8 cellular contexts compared by ENCODE assay signal in genomic region chr12:57461904-57462306, GRCh38. TPM values are rescaled to one million over a fixed set of nuclear protein-coding genes. Genes with fewer than 3 reads are reported as not detected.
A peak's percentile ranks its signal among the peaks of the same experiment; 100 is the strongest.
DNase-seq lines count a peak whose midpoint lies in the region; ATAC-seq and TF ChIP-seq lines count a peak whose summit lies in the region.

No MANE protein-coding gene starts in this region.

- H3K4me3 ChIP-seq in BJ (ENCODE audit: low read depth, low read length): peak overlapping the region; percentile 67
- H3K4me3 ChIP-seq in cardiac fibroblast (replicated peaks in 1 of 2; ENCODE audit: low read depth in 2 of 2, low read length in 2 of 2): peak overlapping the region; percentile 63 to 66
- H3K4me3 ChIP-seq in mucosa of rectum (ENCODE audit: low read length in 2 of 2): peak overlapping the region; percentile 64 to 82

- H3K36me3 ChIP-seq in BJ (ENCODE audit: control insufficient read depth, insufficient read depth, low read length) (no peaks in the 10 kb centered on the region; the same call in 1 of the 2 replicates), mucosa of rectum (ENCODE audit: control insufficient read depth in 2 of 2, insufficient read depth in 2 of 2, low read length in 2 of 2) (no peaks in the 10 kb centered on the region)

- CTCF ChIA-PET in BJ (lab: Yijun Ruan, JAX): interaction anchor here (0.5 to 16.7 kb wide), 17 partner anchors 7 to 248 kb away, joined by 3 to 411 read pairs (median 4); partner anchors contain the start of genes ARHGAP9, DDIT3, INHBE and MBD6

- H3K27me3 ChIP-seq in BJ (ENCODE audit: control insufficient read depth, insufficient read depth, low read length): no peaks in the 10 kb centered on the region
- H3K27me3 ChIP-seq in mucosa of rectum (ENCODE audit: control insufficient read depth in 2 of 2, insufficient read depth in 2 of 2, low read length in 2 of 2): peaks cover 7 to 10% of the 10 kb centered on the region in 2 donors

- H3K9me3 ChIP-seq in mucosa of rectum (ENCODE audit: control insufficient read depth in 2 of 2, low read length in 2 of 2): no peaks in the 10 kb centered on the region

- no peak for TF ChIP-seq CTCF in BJ (IDR thresholded peaks at IDR 0.05; ENCODE audit: insufficient read depth, low read depth, low read length)
- TF ChIP-seq CTCF in cardiac fibroblast (IDR thresholded peaks at IDR 0.05; ENCODE audit: low read depth, low read length): no peak

- H3K9ac ChIP-seq in mucosa of rectum (ENCODE audit: low read depth in 1 of 2, low read length in 2 of 2): peak overlapping the region; percentile 48 to 81

- H3K27ac ChIP-seq in mucosa of rectum (ENCODE audit: low read depth in 2 of 2, low read length in 2 of 2): peak overlapping the region; percentile 82 to 91

- ATAC-seq in GM18498 (IDR thresholded peaks at IDR 0.05; ENCODE audit: unreplicated experiment): no peak
- ATAC-seq in HG02642 (IDR thresholded peaks at IDR 0.05; ENCODE audit: poor library complexity, unreplicated experiment): no peak
- no peak for ATAC-seq in GM18502 (IDR thresholded peaks at IDR 0.05; ENCODE audit: poor library complexity, unreplicated experiment)

- peaks cover 23 to 32% of the 10 kb centered on the region in 2 donors for H3K4me1 ChIP-seq in mucosa of rectum (ENCODE audit: control insufficient read depth in 2 of 2, insufficient read depth in 2 of 2, low read length in 2 of 2)

- POLR2A ChIA-PET in BJ (lab: Charles Lee): interaction anchor here (0.6 kb wide), 1 partner anchor 153 kb away, joined by 6 read pairs; no protein-coding TSS in a partner anchor

- DNase-seq in BJ (ENCODE audit: low read depth) (no peak), KBM-7 (peak; percentile 20), cardiac fibroblast (ENCODE audit: low read depth in 2 of 2) (peak in 1 of 2 donors; percentile 17), ureter (ENCODE audit: low spot score) (no peak)

- in situ Hi-C loops in KBM-7 (cut with MboI; ENCODE audit: low pct_unique_long_range_greater_than_20kb, low sequenced_read_pairs): no loop called here

RNA-seq across cellular contexts. Expression of gene GLI1, which starts 2.3 kb away (rescaled TPM):
- 5.9 and 9.0 TPM in 2 replicates for polyA plus RNA-seq in BJ (2011; rRNA removed)
- polyA minus RNA-seq in BJ (2011; rRNA and poly(A)+ RNA removed): 6.7 and 11.8 TPM in 2 replicates
- 4.2 TPM for total RNA-seq in ureter

RNA-seq across cellular contexts. Expression of gene INHBE, which starts 6.8 kb away (rescaled TPM):
- polyA plus RNA-seq in BJ (2011; rRNA removed): 23.1 and 23.9 TPM in 2 replicates
- 9.0 and 24.1 TPM in 2 replicates for polyA minus RNA-seq in BJ (2011; rRNA and poly(A)+ RNA removed)
- 0.23 TPM for total RNA-seq in ureter

RNA-seq across cellular contexts. Expression of gene ARHGAP9, which starts 17.8 kb away (rescaled TPM):
- 0.98 and 1.0 TPM in 2 replicates for polyA plus RNA-seq in BJ (2011; rRNA removed)
- 0.51 and 0.66 TPM in 2 replicates for polyA minus RNA-seq in BJ (2011; rRNA and poly(A)+ RNA removed)
- 10.0 TPM for total RNA-seq in ureter

RNA-seq across cellular contexts. Expression of gene MARS1, which starts 26.0 kb away (rescaled TPM):
- polyA plus RNA-seq in BJ (2011; rRNA removed): 280 and 378 TPM in 2 replicates
- polyA minus RNA-seq in BJ (2011; rRNA and poly(A)+ RNA removed): 225 and 258 TPM in 2 replicates
- total RNA-seq in ureter: 327 TPM

RNA-seq across cellular contexts. Expression of gene INHBC, which starts 27.3 kb away (rescaled TPM):
- polyA plus RNA-seq in BJ (2011; rRNA removed): 0.09 TPM in 1 of 2 replicates, not detected in the other
- polyA minus RNA-seq in BJ (2011; rRNA and poly(A)+ RNA removed): not detected in 2 replicates
- total RNA-seq in ureter: not detected
